ENCODE assay signal across 12 cellular contexts in the genomic region with DNA sequence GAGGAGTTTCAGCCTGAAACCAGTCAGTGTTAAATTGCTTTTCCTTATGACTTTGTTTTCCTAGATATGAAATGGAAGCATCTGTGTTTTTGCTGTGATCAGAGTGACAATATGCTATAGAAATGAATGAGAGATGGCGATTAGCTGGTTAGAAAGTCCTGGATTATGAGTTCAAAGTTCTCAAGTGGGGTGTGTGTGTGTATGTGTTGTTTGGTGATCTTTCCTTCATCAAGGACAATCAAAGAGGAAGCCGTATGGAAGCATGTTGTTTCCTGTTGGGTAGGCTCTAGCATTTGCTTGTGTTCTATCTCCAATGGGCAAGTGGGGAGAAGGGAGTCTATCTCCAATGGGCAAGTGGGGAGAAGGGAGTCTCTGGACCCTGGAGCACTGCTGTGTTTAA.
DNase-seq lines count a peak whose midpoint lies in the region; ATAC-seq and TF ChIP-seq lines count a peak whose summit lies in the region.
"Had no signal": no experiment of that assay in that cellular context is flagged by ENCODE, and none has a peak within 500 bp of the region (broad histone marks: within the 10 kb centered on the region; RNA-seq: fewer than 3 reads in every experiment).

No MANE protein-coding gene starts in this region.

- H3K4me1 ChIP-seq in breast epithelium (no peaks in the 10 kb centered on the region), mucosa of descending colon (ENCODE audit: low read depth) (no peaks in the 10 kb centered on the region)
- H3K4me1 ChIP-seq: BLaER1 had no signal

- H3K27ac ChIP-seq in breast epithelium: no peak overlapping the region
- H3K27ac ChIP-seq: 22Rv1, BLaER1 had no signal

- intact Hi-C loops in MCF 10A (cut with micrococcal nuclease): no loop called here
- intact Hi-C loops in breast epithelium (cut with DNase I; ENCODE audit: low total_unique reads): no loop called here
- intact Hi-C loops in mucosa of descending colon (cut with DNase I, micrococcal nuclease): no loop called here

- peak overlapping the region; percentile 0 for H3K27ac Mint-ChIP-seq in MCF 10A (ENCODE audit: low read depth, unreplicated experiment)
- H3K27ac Mint-ChIP-seq: CD4-positive, alpha-beta memory T cell; H9 had no signal

- DNase-seq in MCF 10A (ENCODE audit: unreplicated experiment) (no peak), breast epithelium (ENCODE audit: low spot score in 2 of 2) (no peak), dermis blood vessel endothelial cell (peak; percentile 20), mucosa of descending colon (no peak), NCI-H748 treated with DMSO at 0.1 percent for 48 hours (lab: John Stamatoyannopoulos, UW) (no peak)
- DNase-seq: CD4-positive, alpha-beta memory T cell; H9 had no signal

- BruUV-seq in MCF 10A (replicated peaks; lab: Mats Ljungman, UMichigan): no TSS peak

- no peaks in the 10 kb centered on the region for H3K36me3 ChIP-seq in breast epithelium
- no peaks in the 10 kb centered on the region for H3K36me3 ChIP-seq in mucosa of descending colon (ENCODE audit: low read depth)

- POLR2A ChIA-PET in MCF 10A (lab: Yijun Ruan, JAX): interaction anchor here (0.7 kb wide), 1 partner anchor 46 kb away, joined by 7 read pairs; no protein-coding TSS in a partner anchor

- no peaks in the 10 kb centered on the region for H3K4me1 Mint-ChIP-seq in MCF 10A (ENCODE audit: insufficient read depth, unreplicated experiment)
- H3K4me1 Mint-ChIP-seq: CD14-positive monocyte; CD4-positive, alpha-beta memory T cell had no signal

- no peak for TF ChIP-seq POLR2A in breast epithelium (IDR thresholded peaks at IDR 0.05)

- H3K4me3 Mint-ChIP-seq in MCF 10A (ENCODE audit: unreplicated experiment): no peak overlapping the region
- H3K4me3 Mint-ChIP-seq: CD14-positive monocyte; CD4-positive, alpha-beta memory T cell; H9 had no signal

- peaks cover 4% of the 10 kb centered on the region for H3K36me3 Mint-ChIP-seq in MCF 10A (ENCODE audit: insufficient read depth, unreplicated experiment)
- H3K36me3 Mint-ChIP-seq: CD14-positive monocyte had no signal

- H3K9me3 Mint-ChIP-seq in MCF 10A (ENCODE audit: unreplicated experiment): no peaks in the 10 kb centered on the region
- H3K9me3 Mint-ChIP-seq: H9 had no signal

- no peak overlapping the region for H3K4me3 ChIP-seq in breast epithelium
- H3K4me3 ChIP-seq in mucosa of descending colon: no peak overlapping the region
- H3K4me3 ChIP-seq: BLaER1 had no signal

- ATAC-seq in mucosa of descending colon: peak; percentile 72
- no peak for ATAC-seq in GM21576 (IDR thresholded peaks at IDR 0.05; ENCODE audit: unreplicated experiment)
- ATAC-seq in GM19023 (IDR thresholded peaks at IDR 0.05; ENCODE audit: unreplicated experiment): no peak

- H3K9me3 ChIP-seq in breast epithelium (no peaks in the 10 kb centered on the region), mucosa of descending colon (no peaks in the 10 kb centered on the region)
- H3K9me3 ChIP-seq: BLaER1 had no signal

- no peaks in the 10 kb centered on the region for H3K27me3 ChIP-seq in breast epithelium
- H3K27me3 ChIP-seq: BLaER1 had no signal

- TF ChIP-seq CTCF in MCF 10A (IDR thresholded peaks at IDR 0.05; ENCODE audit: unreplicated experiment) (no peak), breast epithelium (IDR thresholded peaks at IDR 0.05) (no peak), mucosa of descending colon (IDR thresholded peaks at IDR 0.05) (no peak)

- H3K27me3 Mint-ChIP-seq in MCF 10A (ENCODE audit: insufficient read depth, unreplicated experiment): no peaks in the 10 kb centered on the region
- H3K27me3 Mint-ChIP-seq: CD4-positive, alpha-beta memory T cell had no signal

- CTCF ChIA-PET in MCF 10A (lab: Yijun Ruan, JAX): no interaction called here
